8 cellular contexts compared by ENCODE assay signal in the genomic region with DNA sequence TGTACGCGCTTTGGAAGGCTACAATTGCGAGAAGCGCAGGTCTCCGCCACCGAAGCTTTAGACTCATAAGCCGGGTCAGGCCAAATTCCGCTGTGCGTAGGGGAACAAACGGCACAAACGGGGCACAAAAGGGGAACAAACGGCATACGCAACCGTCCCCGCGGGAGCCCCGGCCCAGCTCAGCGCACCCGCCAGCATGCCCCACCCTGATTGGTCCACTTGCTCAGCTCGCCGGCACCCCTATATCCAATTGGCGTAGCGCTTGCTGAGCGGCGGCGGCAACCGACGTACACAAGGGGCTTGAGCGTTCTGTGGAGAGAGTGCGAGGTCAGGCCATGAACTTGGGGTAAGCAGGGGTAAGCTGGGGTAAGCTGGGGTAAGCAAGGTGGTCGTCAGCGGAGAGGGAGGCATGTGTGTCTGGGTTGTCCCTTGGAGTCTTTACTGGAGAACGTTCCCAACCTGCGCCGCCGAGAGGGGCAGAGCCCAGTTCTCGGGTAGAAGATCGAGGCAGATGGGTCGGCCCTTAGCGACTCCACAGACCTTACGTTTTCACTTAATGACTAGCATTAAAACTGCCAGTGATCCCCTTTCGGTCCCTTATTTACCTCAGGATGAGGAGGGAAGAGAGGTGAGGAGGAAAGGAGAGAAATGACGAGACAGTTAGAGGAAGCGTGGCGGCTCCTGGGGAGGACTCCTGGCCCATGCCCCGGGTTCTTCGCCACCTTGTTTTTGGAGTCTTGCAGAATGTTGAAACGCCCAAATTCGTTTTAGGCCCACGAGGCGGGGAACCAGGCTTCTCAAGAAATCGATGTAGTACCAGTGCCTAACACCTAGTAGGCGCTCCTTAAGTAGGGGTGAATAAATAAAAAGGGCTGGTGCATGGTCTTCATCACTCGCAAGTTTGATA. TPM values are rescaled to one million over a fixed set of nuclear protein-coding genes. Genes with fewer than 3 reads are reported as not detected.
DNase-seq lines count a peak whose midpoint lies in the region; ATAC-seq and TF ChIP-seq lines count a peak whose summit lies in the region.

A gene (plus strand): TSS at position 268 of the 907 bp plus-strand sequence. CDS start 68 bp downstream, at position 336.

- H3K36me3 Mint-ChIP-seq in activated naive CD8-positive, alpha-beta T cell treated with anti-CD3 and anti-CD28 coated beads, Interleukin-2, amount 50 U/mL, for 24 hours (ENCODE audit: low read depth): peaks cover 18% of the 10 kb centered on the region

- H3K18ac ChIP-seq in trophoblast cell (ENCODE audit: low read length): peak within 1 kb of the TSS; percentile 39

- no peak for TF ChIP-seq EP300 in transverse colon (IDR thresholded peaks at IDR 0.05; ENCODE audit: low read depth)

- H3K27me3 Mint-ChIP-seq in activated naive CD8-positive, alpha-beta T cell treated with anti-CD3 and anti-CD28 coated beads, Interleukin-2, amount 50 U/mL, for 24 hours: no peaks in the 10 kb centered on the region

- peak; percentile 78 for TF ChIP-seq CTCF in GM12875 (IDR thresholded peaks at IDR 0.05; ENCODE audit: borderline replicate concordance, insufficient read depth, low read depth, low read length)
- TF ChIP-seq CTCF in transverse colon (IDR thresholded peaks at IDR 0.05): peak; percentile 72 to 90 (median 76)

- peaks cover 7% of the 10 kb centered on the region for H3K79me1 ChIP-seq in trophoblast cell (ENCODE audit: low read length)

- H3K36me3 ChIP-seq in trophoblast cell (ENCODE audit: control insufficient read depth in 1 of 2, insufficient read depth in 2 of 2, low read length in 2 of 2) (peaks cover 3 to 4% of the 10 kb centered on the region in 2 experiments), transverse colon (peaks cover 0 to 22% (median 8%) of the 10 kb centered on the region in 4 donors)

- H2BK12ac ChIP-seq in trophoblast cell (ENCODE audit: low read length): no peak within 1 kb of the TSS

- peak within 1 kb of the TSS; percentile 99 for H2AFZ ChIP-seq in trophoblast cell (ENCODE audit: insufficient read depth, low read length, poor library complexity)

- H3K4ac ChIP-seq in trophoblast cell (ENCODE audit: low read depth, low read length): peak within 1 kb of the TSS; percentile 69

- TF ChIP-seq POLR2A in transverse colon (IDR thresholded peaks at IDR 0.05): peak; percentile 89

- no peak within 1 kb of the TSS for H2AK5ac ChIP-seq in trophoblast cell (ENCODE audit: low read length)

- H4K12ac ChIP-seq in trophoblast cell (ENCODE audit: low read depth, low read length): peak within 1 kb of the TSS; percentile 87

- H3K9me3 Mint-ChIP-seq in activated naive CD8-positive, alpha-beta T cell treated with anti-CD3 and anti-CD28 coated beads, Interleukin-2, amount 50 U/mL, for 24 hours: peaks cover 4% of the 10 kb centered on the region

- peak within 1 kb of the TSS; percentile 84 for H3K4me3 ChIP-seq in GM12875 (ENCODE audit: low read depth, low read length)
- peak within 1 kb of the TSS; percentile 96 for H3K4me3 ChIP-seq in trophoblast cell (ENCODE audit: low read depth, low read length)
- peak within 1 kb of the TSS; percentile 64 to 78 (median 72) for H3K4me3 ChIP-seq in transverse colon

- H3K27ac Mint-ChIP-seq in activated naive CD8-positive, alpha-beta T cell treated with anti-CD3 and anti-CD28 coated beads, Interleukin-2, amount 50 U/mL, for 24 hours: peak within 1 kb of the TSS; percentile 97

- peak; percentile 81 to 92 (median 86) for DNase-seq in NCI-H1417 (lab: John Stamatoyannopoulos, UW)
- peak; percentile 51 to 79 for DNase-seq in SW 1271 (lab: John Stamatoyannopoulos, UW)
- peak; percentile 93 for DNase-seq in activated naive CD8-positive, alpha-beta T cell treated with anti-CD3 and anti-CD28 coated beads, Interleukin-2, amount 50 U/mL, for 24 hours
- peak; percentile 97 for DNase-seq in cardiac septum (ENCODE audit: low spot score)
- peak; percentile 84 to 88 for DNase-seq in trophoblast cell
- peak; percentile 95 for DNase-seq in transverse colon

- H3K27ac ChIP-seq in trophoblast cell (ENCODE audit: low read depth, low read length) (peak within 1 kb of the TSS; percentile 25), transverse colon (peak within 1 kb of the TSS; percentile 89 to 94 (median 92))

- peak within 1 kb of the TSS; percentile 48 for H2BK120ac ChIP-seq in trophoblast cell (ENCODE audit: insufficient read depth, low read length, poor library complexity)

- peak within 1 kb of the TSS; percentile 91 for H3K9ac ChIP-seq in trophoblast cell (ENCODE audit: low read length)

- H3K14ac ChIP-seq in trophoblast cell (ENCODE audit: low read length): peak within 1 kb of the TSS; percentile 83

- ATAC-seq in HG02763 (IDR thresholded peaks at IDR 0.05; ENCODE audit: unreplicated experiment): peak; percentile 99
- ATAC-seq in activated naive CD8-positive, alpha-beta T cell treated with anti-CD3 and anti-CD28 coated beads, Interleukin-2, amount 50 U/mL, for 24 hours: peak; percentile 100

- no peaks in the 10 kb centered on the region for H3K9me3 ChIP-seq in trophoblast cell (ENCODE audit: insufficient read depth, low read depth, low read length)
- H3K9me3 ChIP-seq in transverse colon: no peaks in the 10 kb centered on the region

- no CpG with 5 or more reads among the region's 54 CpGs for WGBS in trophoblast cell (ENCODE audit: extremely low coverage, insufficient coverage, insufficient read length)
- 0% methylated on average over 4 to 35 of the region's 54 CpGs for WGBS in transverse colon (ENCODE audit: low coverage in 1 of 2), 2 donors

- H3K4me2 ChIP-seq in trophoblast cell (ENCODE audit: low read length): peak within 1 kb of the TSS; percentile 68

- peak within 1 kb of the TSS; percentile 86 for H4K8ac ChIP-seq in trophoblast cell (ENCODE audit: low read depth, low read length)

- in situ Hi-C loops in transverse colon (cut with MboI; ENCODE audit: low pct_ligation_motif_present in 1 of 4, low pct_unique_long_range_greater_than_20kb in 1 of 4, low sequenced_read_pairs in 3 of 4): no loop called here

- H3K4me1 ChIP-seq in trophoblast cell (ENCODE audit: control insufficient read depth in 1 of 2, insufficient read depth in 2 of 2, low read length in 2 of 2) (no peaks in the 10 kb centered on the region), transverse colon (peaks cover 8 to 21% (median 11%) of the 10 kb centered on the region in 4 donors)

- H3K27me3 ChIP-seq in trophoblast cell (ENCODE audit: insufficient read depth, low read length): no peaks in the 10 kb centered on the region
- H3K27me3 ChIP-seq in transverse colon: peaks cover 6% of the 10 kb centered on the region

- peaks cover 6% of the 10 kb centered on the region for H3K79me2 ChIP-seq in trophoblast cell (ENCODE audit: control insufficient read depth, insufficient read depth, low read length, poor library complexity)

- H3K23ac ChIP-seq in trophoblast cell (ENCODE audit: low read length): no peak within 1 kb of the TSS

- peak within 1 kb of the TSS; percentile 98 for H3K4me3 Mint-ChIP-seq in activated naive CD8-positive, alpha-beta T cell treated with anti-CD3 and anti-CD28 coated beads, Interleukin-2, amount 50 U/mL, for 24 hours

- peak within 1 kb of the TSS; percentile 77 for H4K91ac ChIP-seq in trophoblast cell (ENCODE audit: low read depth, low read length)

- H2BK5ac ChIP-seq in trophoblast cell (ENCODE audit: low read depth, low read length, poor library complexity): peak within 1 kb of the TSS; percentile 10

- intact Hi-C loops in cardiac septum (cut with DNase I): no loop called here
- intact Hi-C loops in transverse colon (cut with DNase I; ENCODE audit: low total_unique reads): no loop called here

- peaks cover 27% of the 10 kb centered on the region for H3K4me1 Mint-ChIP-seq in activated naive CD8-positive, alpha-beta T cell treated with anti-CD3 and anti-CD28 coated beads, Interleukin-2, amount 50 U/mL, for 24 hours

RNA-seq across cellular contexts. Expression of the gene that starts here (rescaled TPM):
- 18.4 TPM for total RNA-seq in cardiac septum
- 8.7 and 10.5 TPM in 2 replicates for polyA plus RNA-seq in trophoblast cell (2013)
- total RNA-seq in transverse colon: 10 to 100 TPM; 13.1 to 48.1 (median 21.4) TPM

Comparison
In these comparisons a context has a peak if more than half of its experiments do, and no peak if none do; other contexts are left out.
1. Peak in every context shown above with its lines: DNase-seq, ATAC-seq, H3K4me3 ChIP-seq and H3K27ac ChIP-seq.